8 cellular contexts compared by ENCODE assay signal in the genomic region with DNA sequence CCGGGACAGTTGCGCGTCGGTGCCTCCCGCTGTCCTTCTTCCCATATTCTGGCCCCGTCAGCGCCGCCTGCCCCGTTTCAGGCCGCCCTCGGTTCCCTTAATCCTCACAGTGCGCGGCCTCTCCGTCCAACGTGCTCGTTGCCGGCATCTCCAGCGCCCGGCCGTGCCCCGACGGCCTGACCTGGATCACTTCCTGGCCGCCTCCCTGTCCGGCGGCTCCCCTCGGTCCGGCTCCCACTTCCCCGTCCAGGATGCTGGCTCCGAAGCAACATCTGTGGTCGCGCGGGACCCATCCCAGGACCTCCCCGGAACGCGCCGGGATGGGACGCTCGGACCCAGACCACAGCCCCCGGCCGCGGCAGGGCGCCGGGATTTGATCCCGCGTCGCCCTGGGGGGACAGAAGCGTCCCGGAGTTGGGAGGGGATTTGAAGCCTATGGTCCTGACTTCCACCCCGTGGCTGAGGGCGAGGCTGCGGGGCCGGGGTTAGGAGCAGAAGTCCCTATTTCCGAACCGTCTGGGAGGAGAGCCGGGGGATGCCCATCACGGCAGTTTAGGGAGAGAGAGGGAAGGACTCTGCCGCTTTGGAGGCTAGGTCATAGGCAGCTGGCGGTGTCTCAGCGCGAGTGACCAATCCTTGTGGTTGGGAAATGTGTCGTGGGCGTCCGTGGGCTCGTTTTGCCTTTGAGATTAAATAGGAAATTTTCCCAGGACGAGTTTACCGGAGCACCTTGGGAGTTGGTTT. TPM values are rescaled to one million over a fixed set of nuclear protein-coding genes. Genes with fewer than 3 reads are reported as not detected.
DNase-seq lines count a peak whose midpoint lies in the region; ATAC-seq, FAIRE-seq and TF ChIP-seq lines count a peak whose summit lies in the region.

No MANE protein-coding gene starts in this region.

- H3K4me1 Mint-ChIP-seq in chondrocyte (ENCODE audit: low read depth) (peaks cover 28% of the 10 kb centered on the region), type B pancreatic cell (ENCODE audit: unreplicated experiment) (peaks cover 17% of the 10 kb centered on the region)

- H3K27me3 Mint-ChIP-seq in chondrocyte (ENCODE audit: low read depth), result no peaks in the 10 kb centered on the region
- no peaks in the 10 kb centered on the region for H3K27me3 Mint-ChIP-seq in type B pancreatic cell

- H3K36me3 Mint-ChIP-seq in chondrocyte (ENCODE audit: low read depth), result peaks cover under 1% of the 10 kb centered on the region
- H3K36me3 Mint-ChIP-seq in type B pancreatic cell, result no peaks in the 10 kb centered on the region

- no peak for TF ChIP-seq CTCF in NB4 (IDR thresholded peaks at IDR 0.05; ENCODE audit: low read depth, low read length)
- no peak for TF ChIP-seq CTCF in chondrocyte (IDR thresholded peaks at IDR 0.05)
- TF ChIP-seq CTCF in lung (IDR thresholded peaks at IDR 0.05; ENCODE audit: control extremely low read depth, extremely low read depth), result no peak
- TF ChIP-seq CTCF in type B pancreatic cell (conservative IDR thresholded peaks at IDR 0.05), result no peak

- DNase-seq in NCI-H1417 (lab: John Stamatoyannopoulos, UW) (peak; percentile 30 to 52 (median 36)), NCI-H1417 treated with DMSO at 0.1 percent for 48 hours (lab: John Stamatoyannopoulos, UW) (no peak), H54 (ENCODE audit: insufficient read length, low spot score) (peak; percentile 25), NB4 (ENCODE audit: low read depth) (peak; percentile 44), chondrocyte (ENCODE audit: low spot score) (no peak), lung (ENCODE audit: low spot score) (peak; percentile 36), type B pancreatic cell (ENCODE audit: extremely low spot score, unreplicated experiment) (no peak), COLO829 (ENCODE audit: low spot score) (no peak)

- no peak for FAIRE-seq in H54 (lab: Jason Lieb, UNC)

- H3K36me3 ChIP-seq in lung (ENCODE audit: control insufficient read depth in 2 of 2, insufficient read depth in 2 of 2, low read length in 2 of 2), result no peaks in the 10 kb centered on the region

- 2 to 4% methylated on average over 62 to 66 of the region's 66 CpGs for WGBS in lung, 2 donors

- H3K9me3 ChIP-seq in lung (ENCODE audit: control insufficient read depth in 2 of 2, insufficient read depth in 1 of 2, low read length in 1 of 2), result no peaks in the 10 kb centered on the region

- TF ChIP-seq POLR2A in H54 (IDR thresholded peaks at IDR 0.05; ENCODE audit: low read depth, low read length), result no peak
- no peak for TF ChIP-seq POLR2A in NB4 (IDR thresholded peaks at IDR 0.05; ENCODE audit: extremely low read depth, insufficient read length)

- H3K27ac Mint-ChIP-seq in chondrocyte (ENCODE audit: unreplicated experiment), result peak overlapping the region; percentile 95
- H3K27ac Mint-ChIP-seq in type B pancreatic cell, result peak overlapping the region; percentile 92

- peak overlapping the region; percentile 94 to 96 for H3K27ac ChIP-seq in lung (ENCODE audit: low read depth in 1 of 2, low read length in 1 of 2)

- peak overlapping the region; percentile 73 for H3K4me3 ChIP-seq in NB4 (ENCODE audit: low read depth, low read length)
- peak overlapping the region; percentile 97 for H3K4me3 ChIP-seq in lung

- peak; percentile 47 for ATAC-seq in lung (ENCODE audit: insufficient read depth, low FRiP score)

- H3K9me3 Mint-ChIP-seq in chondrocyte (ENCODE audit: low read depth) (no peaks in the 10 kb centered on the region), type B pancreatic cell (no peaks in the 10 kb centered on the region)

- peaks cover 2 to 7% of the 10 kb centered on the region in 2 donors for H3K4me1 ChIP-seq in lung (ENCODE audit: control insufficient read depth in 2 of 2, insufficient read depth in 2 of 2, low read length in 2 of 2)

- peak overlapping the region; percentile 88 for H3K4me3 Mint-ChIP-seq in chondrocyte (ENCODE audit: unreplicated experiment)
- H3K4me3 Mint-ChIP-seq in type B pancreatic cell, result peak overlapping the region; percentile 94

- no peaks in the 10 kb centered on the region for H3K27me3 ChIP-seq in lung (ENCODE audit: control insufficient read depth, insufficient read depth)

RNA-seq across cellular contexts. Expression of a gene that starts 53.8 kb away (rescaled TPM):
- 16.4 to 22.6 TPM (median 21.5 TPM) in 3 replicates for total RNA-seq in chondrocyte
- total RNA-seq in lung, result 10 to 100 TPM; 10.2 to 19.7 TPM
- polyA plus RNA-seq in lung, result 1 to 10 TPM; 4.9 TPM
- total RNA-seq in type B pancreatic cell (ENCODE audit: low replicate concordance), result 6.7 and 13.7 TPM in 2 replicates

RNA-seq across cellular contexts. Expression of a gene that starts 58.0 kb away (rescaled TPM):
- 26.8 to 29.5 TPM (median 27.9 TPM) in 3 replicates for total RNA-seq in chondrocyte
- total RNA-seq in lung, result 10 to 100 TPM; 19.9 to 27.3 TPM
- 10 to 100 TPM in 1 of 2 donors, 1 to 10 TPM in 1; 9.3 to 17.9 TPM for polyA plus RNA-seq in lung
- 19.6 and 24.1 TPM in 2 replicates for total RNA-seq in type B pancreatic cell (ENCODE audit: low replicate concordance)

Comparison
In these comparisons a context has a peak if more than half of its experiments do, and no peak if none do; other contexts are left out.
1. DNase-seq: peak in NCI-H1417 (3 of 3), H54 (single experiment), NB4 (single experiment) and lung (single experiment); none in NCI-H1417 treated with DMSO at 0.1 percent for 48 hours (single experiment), chondrocyte (single experiment), type B pancreatic cell (single experiment) and COLO829 (single experiment).